Comparison of ENCODE assay signal across 17 cellular contexts in genomic region chr17:65523853-65524664, GRCh38. TPM values are rescaled to one million over a fixed set of nuclear protein-coding genes. Genes with fewer than 3 reads are reported as not detected.
DNase-seq lines count a peak whose midpoint lies in the region; ATAC-seq and TF ChIP-seq lines count a peak whose summit lies in the region.
"Had no signal": no experiment of that assay in that cellular context is flagged by ENCODE, and none has a peak within 500 bp of the region (broad histone marks: within the 10 kb centered on the region; RNA-seq: fewer than 3 reads in every experiment).

No MANE protein-coding gene starts in this region.

- no peak overlapping the region for H3K18ac ChIP-seq in IMR-90 (ENCODE audit: low read depth, low read length)

- peaks cover 0 to 3% (median 0%) of the 10 kb centered on the region in 8 donors for H3K9me3 Mint-ChIP-seq in CD4-positive, alpha-beta memory T cell
- H3K9me3 Mint-ChIP-seq in brain: peaks cover 0 to 5% (median 0%) of the 10 kb centered on the region in 5 experiments
- H3K9me3 Mint-ChIP-seq in mesothelial cell of epicardium: no peaks in the 10 kb centered on the region

- no peak overlapping the region; the same call in 1 of the 2 replicates for H2BK120ac ChIP-seq in IMR-90 (ENCODE audit: low read depth, low read length)

- dilution Hi-C loops in IMR-90 (cut with HindIII; ENCODE audit: low sequenced_read_pairs, unreplicated experiment): no loop called here

- peaks cover 4% of the 10 kb centered on the region; the same call in 1 of the 2 replicates for H3K9me1 ChIP-seq in IMR-90 (ENCODE audit: insufficient read depth, low read length)

- no peak for TF ChIP-seq POLR2A in IMR-90 (IDR thresholded peaks at IDR 0.05; ENCODE audit: low read depth, low read length)

- H4K8ac ChIP-seq in IMR-90 (ENCODE audit: low read depth in 2 of 2, low read length in 2 of 2): no peak overlapping the region

- H3K27me3 ChIP-seq in CD4-positive, alpha-beta memory T cell (ENCODE audit: insufficient read depth, low read length): no peaks in the 10 kb centered on the region
- peaks cover 9% of the 10 kb centered on the region; the same call in 1 of the 2 replicates for H3K27me3 ChIP-seq in IMR-90 (ENCODE audit: control insufficient read depth, insufficient read depth, low read length)
- H3K27me3 ChIP-seq: breast epithelium, right atrium auricular region had no signal

- ATAC-seq in IMR-90 (ENCODE audit: low read depth) (0 out of 2 replicates have a peak, but pooled peaks have one; percentile 35), HG03457 (IDR thresholded peaks at IDR 0.05; ENCODE audit: unreplicated experiment) (no peak)

- H3K36me3 ChIP-seq in CD4-positive, alpha-beta memory T cell (ENCODE audit: insufficient read depth, low read length): peaks cover 4% of the 10 kb centered on the region
- no peaks in the 10 kb centered on the region for H3K36me3 ChIP-seq in IMR-90 (ENCODE audit: control insufficient read depth, insufficient read depth, low read length)
- H3K36me3 ChIP-seq: breast epithelium had no signal

- no peak overlapping the region for H3K23ac ChIP-seq in IMR-90 (ENCODE audit: low read depth, low read length)

- peak overlapping the region; percentile 64 to 96 (median 91) for H3K27ac Mint-ChIP-seq in CD4-positive, alpha-beta memory T cell
- H3K27ac Mint-ChIP-seq in brain: peak overlapping the region in 3 of 5 experiments; percentile 1 to 79 (median 7)
- peak overlapping the region; percentile 95 for H3K27ac Mint-ChIP-seq in mesothelial cell of epicardium

- H2AK5ac ChIP-seq in IMR-90 (ENCODE audit: low read depth, low read length): 0 out of 2 replicates have a peak overlapping the region, but pooled peaks have one; percentile 29

- H3K9ac ChIP-seq in IMR-90 (ENCODE audit: low read depth, low read length): no peak overlapping the region

- H2BK5ac ChIP-seq in IMR-90 (ENCODE audit: low read depth, low read length, poor library complexity, severe bottlenecking): no peak overlapping the region

- H2BK15ac ChIP-seq in IMR-90 (ENCODE audit: low read depth, low read length): no peak overlapping the region

- H3K27ac ChIP-seq in CD4-positive, alpha-beta memory T cell (ENCODE audit: low read depth, low read length): no peak overlapping the region
- H3K27ac ChIP-seq in IMR-90 (ENCODE audit: insufficient read depth, low read length): no peak overlapping the region
- H3K27ac ChIP-seq: breast epithelium, right atrium auricular region had no signal

- peaks cover 7 to 13% of the 10 kb centered on the region in 2 donors for H3K36me3 Mint-ChIP-seq in CD4-positive, alpha-beta memory T cell
- H3K36me3 Mint-ChIP-seq in brain (peaks cover 20% of the 10 kb centered on the region), mesothelial cell of epicardium (peaks cover 13% of the 10 kb centered on the region)

- no peaks in the 10 kb centered on the region for H3K79me1 ChIP-seq in IMR-90 (ENCODE audit: low read depth in 1 of 2, low read length in 2 of 2)

- no peaks in the 10 kb centered on the region for H3K9me3 ChIP-seq in CD4-positive, alpha-beta memory T cell (ENCODE audit: control insufficient read depth in 1 of 2, low read length in 2 of 2)
- no peaks in the 10 kb centered on the region for H3K9me3 ChIP-seq in IMR-90 (ENCODE audit: control insufficient read depth, insufficient read depth, low read length)
- H3K9me3 ChIP-seq: breast epithelium, right atrium auricular region had no signal

- no peak overlapping the region for H3K14ac ChIP-seq in IMR-90 (replicated peaks; ENCODE audit: low read depth, low read length)

- H3K4me1 ChIP-seq in CD4-positive, alpha-beta memory T cell (ENCODE audit: insufficient read depth, low read length): peaks cover 33% of the 10 kb centered on the region
- H3K4me1 ChIP-seq in IMR-90 (ENCODE audit: control insufficient read depth, insufficient read depth, low read length): no peaks in the 10 kb centered on the region
- H3K4me1 ChIP-seq: breast epithelium, right atrium auricular region had no signal

- H3K4ac ChIP-seq in IMR-90 (ENCODE audit: low read depth, low read length): no peak overlapping the region

- in situ Hi-C loops in IMR-90 (cut with MboI; ENCODE audit: low sequenced_read_pairs): no loop called here

- TF ChIP-seq RAD21 in IMR-90 (IDR thresholded peaks at IDR 0.05; ENCODE audit: low read length): no peak

- peak overlapping the region; percentile 66 to 81 (median 75) for H3K4me3 Mint-ChIP-seq in CD4-positive, alpha-beta memory T cell
- H3K4me3 Mint-ChIP-seq in brain (peak overlapping the region in 1 of 5 experiments; percentile 5), mesothelial cell of epicardium (no peak overlapping the region)

- H3K27me3 Mint-ChIP-seq in CD4-positive, alpha-beta memory T cell: no peaks in the 10 kb centered on the region
- no peaks in the 10 kb centered on the region for H3K27me3 Mint-ChIP-seq in brain
- H3K27me3 Mint-ChIP-seq in mesothelial cell of epicardium (ENCODE audit: low read depth): no peaks in the 10 kb centered on the region

- DNase-seq in CD4-positive, alpha-beta memory T cell: no peak
- DNase-seq in IMR-90: no peak
- no peak for DNase-seq in mesothelial cell of epicardium (ENCODE audit: low spot score in 2 of 2, unreplicated experiment in 2 of 2)
- no peak for DNase-seq in DMS79 (lab: John Stamatoyannopoulos, UW)
- no peak for DNase-seq in NCI-H146 treated with DMSO at 0.1 percent for 48 hours (lab: John Stamatoyannopoulos, UW; ENCODE audit: unreplicated experiment)
- no peak for DNase-seq in NK-92 treated with Interleukin-12 subunit alpha and Interleukin-12 subunit beta, amount 100 ng/mL, for 24 hours (lab: John Stamatoyannopoulos, UW)
- DNase-seq: activated CD8-positive, alpha-beta memory T cell treated with anti-CD3 and anti-CD28 coated beads, Interleukin-2, amount 50 U/mL, for 4 hours; glutamatergic neuron; Kasumi-1; kidney glomerular epithelial cell; NCI-H187 treated with DMSO at 0.1 percent for 48 hours; NCI-H748 treated with DMSO at 0.1 percent for 48 hours; Right ventricle myocardium superior had no signal

- peak overlapping the region; percentile 62 for H2AK9ac ChIP-seq in IMR-90 (replicated peaks; ENCODE audit: low read depth, low read length, poor library complexity)

- 0 out of 2 replicates have a peak overlapping the region, but pooled peaks have one; percentile 26 for H2BK20ac ChIP-seq in IMR-90 (ENCODE audit: low read depth, low read length)

- no peaks in the 10 kb centered on the region for H4K20me1 ChIP-seq in IMR-90 (ENCODE audit: insufficient read depth, low read length)

- no TSS peak for BruUV-seq in IMR-90 (replicated peaks; lab: Mats Ljungman, UMichigan)

- intact Hi-C loops in CD4-positive, alpha-beta memory T cell (cut with micrococcal nuclease): loop anchor here (1.0 kb wide), 1 partner anchor 32 kb away; no protein-coding TSS in a partner anchor
- intact Hi-C loops in IMR-90 (cut with micrococcal nuclease): no loop called here

- H3K4me3 ChIP-seq in CD4-positive, alpha-beta memory T cell (ENCODE audit: low read length in 2 of 2): peak overlapping the region in 1 of 2 donors; percentile 30
- H3K4me3 ChIP-seq in IMR-90 (ENCODE audit: insufficient read depth, low read depth, low read length): no peak overlapping the region
- H3K4me3 ChIP-seq: breast epithelium, right atrium auricular region had no signal

- no peak overlapping the region for H4K5ac ChIP-seq in IMR-90 (ENCODE audit: low read depth, low read length)

- H3K4me2 ChIP-seq in IMR-90 (ENCODE audit: low read depth, low read length): no peak overlapping the region

- H3K56ac ChIP-seq in IMR-90 (ENCODE audit: extremely low read depth, insufficient read depth, low read length): no peak overlapping the region

- peak overlapping the region; percentile 39 for H2AFZ ChIP-seq in IMR-90 (replicated peaks; ENCODE audit: low read length, poor library complexity)

- peaks cover 29 to 56% (median 42%) of the 10 kb centered on the region in 4 donors for H3K4me1 Mint-ChIP-seq in CD4-positive, alpha-beta memory T cell
- H3K4me1 Mint-ChIP-seq in brain (peaks cover 33% of the 10 kb centered on the region), mesothelial cell of epicardium (peaks cover 31% of the 10 kb centered on the region)

- no peak overlapping the region for H4K91ac ChIP-seq in IMR-90 (ENCODE audit: insufficient read depth, low read depth, low read length)

- 80% methylated on average over 1 of the region's 16 CpGs; no CpG with 5 or more reads in 1 of the 2 experiments for WGBS in IMR-90 (ENCODE audit: extremely low coverage in 2 of 2, insufficient read length in 1 of 2), 2 experiments

- TF ChIP-seq CTCF in IMR-90 (conservative IDR thresholded peaks at IDR 0.05; ENCODE audit: low read depth, low read length) (no peak), brain (conservative IDR thresholded peaks at IDR 0.05) (no peak), mesothelial cell of epicardium (IDR thresholded peaks at IDR 0.05; ENCODE audit: unreplicated experiment) (no peak)

- CTCF ChIA-PET in CD4-positive, alpha-beta memory T cell (lab: Charles Lee; ENCODE audit: partially characterized antibody): interaction anchor here (0.9 to 2.6 kb wide), 2 partner anchors 33 to 48 kb away, joined by 3 to 12 read pairs; no protein-coding TSS in a partner anchor
- CTCF ChIA-PET in IMR-90 (lab: Yijun Ruan, JAX): interaction anchor here (0.6 kb wide), 1 partner anchor 1027 kb away, joined by 3 read pairs; no protein-coding TSS in a partner anchor

- POLR2A ChIA-PET in CD4-positive, alpha-beta memory T cell (lab: Charles Lee; ENCODE audit: partially characterized antibody): interaction anchor here (0.5 to 1.8 kb wide), 3 partner anchors 33 to 252 kb away, joined by 3 to 4 read pairs (median 3); no protein-coding TSS in a partner anchor
- POLR2A ChIA-PET in IMR-90 (lab: Charles Lee; ENCODE audit: unreplicated experiment): interaction anchor here (0.6 kb wide), 2 partner anchors 592 to 947 kb away, joined by 3 to 4 read pairs; no protein-coding TSS in a partner anchor

TF ChIP-seq in IMR-90, 13 proteins besides CTCF, POLR2A, EP300 and RAD21:
- TF ChIP-seq RFX5 (IDR thresholded peaks at IDR 0.05; ENCODE audit: low read depth, low read length): no peak

RNA-seq across cellular contexts. Expression of gene AXIN2, which starts 37.4 kb away (rescaled TPM):
- total RNA-seq in CD4-positive, alpha-beta memory T cell: 10 to 100 TPM; 30.1 to 30.3 TPM
- polyA plus RNA-seq in CD4-positive, alpha-beta memory T cell: 10 to 100 TPM in 1 of 2 donors, 1 to 10 TPM in 1; 3.4 to 11.8 TPM
- total RNA-seq in IMR-90 (2012; rRNA removed): 1.8 and 1.9 TPM in 2 replicates
- polyA plus RNA-seq in IMR-90 (2012; rRNA removed): 0.91 and 0.99 TPM in 2 replicates
- 1.0 TPM in 2 replicates for polyA plus RNA-seq in IMR-90 (2012; cell fraction: cytosol; rRNA removed)
- polyA plus RNA-seq in IMR-90 (2012; cell fraction: nucleus; rRNA removed; ENCODE audit: low replicate concordance): 2.3 and 2.4 TPM in 2 replicates
- polyA plus RNA-seq in brain (ENCODE audit: insufficient read depth, low read depth, low replicate concordance): 5.6 TPM
- 84.6 to 88.7 TPM (median 87.8 TPM) in 3 replicates for total RNA-seq in mesothelial cell of epicardium

Comparison
In these comparisons a context has a peak if more than half of its experiments do, and no peak if none do; other contexts are left out.
1. H3K27ac Mint-ChIP-seq: peak in every context shown above with its lines; median percentile 95 in mesothelial cell of epicardium; 91 in CD4-positive, alpha-beta memory T cell; 7 in brain.
2. RNA of gene AXIN2, which starts 37.4 kb away (total RNA-seq): 84.6 to 88.7 TPM in mesothelial cell of epicardium and 30.1 to 30.3 TPM in CD4-positive, alpha-beta memory T cell; 1.8 to 1.9 TPM in IMR-90; every median in the first group is over 10 times any median in the second.